Comparison of ENCODE assay signal across 21 cellular contexts in the genomic region with DNA sequence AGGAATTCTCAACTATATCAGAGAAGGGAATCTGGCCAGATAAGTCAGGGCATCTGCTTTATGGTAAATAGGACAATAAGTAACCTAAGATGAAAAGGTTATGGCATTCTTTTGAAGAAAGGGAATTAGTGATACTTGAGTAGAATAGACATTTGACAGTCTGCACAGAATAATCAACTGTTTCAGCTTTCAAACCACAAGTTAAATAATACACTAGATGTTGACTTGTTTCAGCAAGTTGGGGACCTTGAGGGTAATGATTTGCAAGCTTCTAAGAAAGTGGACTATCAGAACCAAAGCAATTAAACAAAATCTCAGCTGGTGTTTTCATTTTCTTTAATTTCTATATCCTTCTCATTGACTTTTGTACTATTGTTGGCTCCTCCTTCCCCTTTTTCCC. TPM values are rescaled to one million over a fixed set of nuclear protein-coding genes. Genes with fewer than 3 reads are reported as not detected.
DNase-seq lines count a peak whose midpoint lies in the region; ATAC-seq and TF ChIP-seq lines count a peak whose summit lies in the region.
"Had no signal": no experiment of that assay in that cellular context is flagged by ENCODE, and none has a peak within 500 bp of the region (broad histone marks: within the 10 kb centered on the region; RNA-seq: fewer than 3 reads in every experiment).

No MANE protein-coding gene starts in this region.

- H3K36me3 Mint-ChIP-seq in activated CD4-positive, alpha-beta T cell treated with anti-CD3 and anti-CD28 coated beads for 36 hours (ENCODE audit: low read depth): peaks cover 34% of the 10 kb centered on the region

- no peaks in the 10 kb centered on the region for H3K4me1 Mint-ChIP-seq in activated CD4-positive, alpha-beta T cell treated with anti-CD3 and anti-CD28 coated beads for 36 hours
- H3K4me1 Mint-ChIP-seq: activated naive CD8-positive, alpha-beta T cell treated with anti-CD3 and anti-CD28 coated beads, Interleukin-2, amount 50 U/mL, for 24 hours had no signal

- H3K27ac ChIP-seq in suprapubic skin: no peak overlapping the region
- H3K27ac ChIP-seq: dorsolateral prefrontal cortex, esophagus muscularis mucosa, lower lobe of right lung, SJCRH30 had no signal

- TF ChIP-seq EP300 in suprapubic skin (IDR thresholded peaks at IDR 0.05): no peak

- H3K27ac Mint-ChIP-seq in activated CD4-positive, alpha-beta T cell treated with anti-CD3 and anti-CD28 coated beads for 36 hours: no peak overlapping the region
- H3K27ac Mint-ChIP-seq: activated B cell treated with CpG ODN at 0.5 μM for 24 hours; activated naive CD8-positive, alpha-beta T cell treated with anti-CD3 and anti-CD28 coated beads, Interleukin-2, amount 50 U/mL, for 24 hours; activated T-cell treated with anti-CD3 and anti-CD28 coated beads, Interleukin-2, amount 50 U/mL, for 72 hours had no signal

- no peak for TF ChIP-seq POLR2A in suprapubic skin (IDR thresholded peaks at IDR 0.05)

- H3K9me3 ChIP-seq in suprapubic skin: no peaks in the 10 kb centered on the region
- H3K9me3 ChIP-seq: esophagus muscularis mucosa, lower lobe of right lung, SJCRH30 had no signal

- no peak overlapping the region for H3K4me3 Mint-ChIP-seq in activated CD4-positive, alpha-beta T cell treated with anti-CD3 and anti-CD28 coated beads for 36 hours
- H3K4me3 Mint-ChIP-seq: activated B cell treated with CpG ODN at 0.5 μM for 24 hours; activated naive CD8-positive, alpha-beta T cell treated with anti-CD3 and anti-CD28 coated beads, Interleukin-2, amount 50 U/mL, for 24 hours; activated T-cell treated with anti-CD3 and anti-CD28 coated beads, Interleukin-2, amount 50 U/mL, for 72 hours had no signal

- CTCF ChIA-PET in activated CD4-positive, alpha-beta T cell treated with anti-CD3 and anti-CD28 coated beads for 36 hours (lab: Charles Lee): interaction anchor here (0.8 kb wide), 1 partner anchor 25 kb away, joined by 3 read pairs; no protein-coding TSS in a partner anchor

- intact Hi-C loops in activated CD4-positive, alpha-beta T cell treated with anti-CD3 and anti-CD28 coated beads for 36 hours (cut with DNase I, micrococcal nuclease): no loop called here

- POLR2A ChIA-PET in activated CD4-positive, alpha-beta T cell treated with anti-CD3 and anti-CD28 coated beads for 36 hours (lab: Charles Lee): no interaction called here

- ATAC-seq in GM19025 (IDR thresholded peaks at IDR 0.05; ENCODE audit: low read depth, unreplicated experiment) (peak; percentile 84), GM21825 (IDR thresholded peaks at IDR 0.05; ENCODE audit: unreplicated experiment) (peak; percentile 85), HG03159 (IDR thresholded peaks at IDR 0.05; ENCODE audit: unreplicated experiment) (peak; percentile 66), GM21576 (IDR thresholded peaks at IDR 0.05; ENCODE audit: unreplicated experiment) (no peak), esophagus mucosa (no peak)
- no peak for ATAC-seq in activated CD4-positive, alpha-beta T cell treated with anti-CD3 and anti-CD28 coated beads for 36 hours
- ATAC-seq: activated naive CD8-positive, alpha-beta T cell treated with anti-CD3 and anti-CD28 coated beads, Interleukin-2, amount 50 U/mL, for 24 hours; activated T-cell treated with anti-CD3 and anti-CD28 coated beads, Interleukin-2, amount 50 U/mL, for 72 hours; lower lobe of right lung had no signal

- TF ChIP-seq CTCF in suprapubic skin (IDR thresholded peaks at IDR 0.05): no peak

- H3K9me3 Mint-ChIP-seq in activated CD4-positive, alpha-beta T cell treated with anti-CD3 and anti-CD28 coated beads for 36 hours (ENCODE audit: low read depth): no peaks in the 10 kb centered on the region
- H3K9me3 Mint-ChIP-seq: activated B cell treated with CpG ODN at 0.5 μM for 24 hours; activated naive CD8-positive, alpha-beta T cell treated with anti-CD3 and anti-CD28 coated beads, Interleukin-2, amount 50 U/mL, for 24 hours; activated T-cell treated with anti-CD3 and anti-CD28 coated beads, Interleukin-2, amount 50 U/mL, for 72 hours had no signal

- no peaks in the 10 kb centered on the region for H3K27me3 Mint-ChIP-seq in activated CD4-positive, alpha-beta T cell treated with anti-CD3 and anti-CD28 coated beads for 36 hours
- H3K27me3 Mint-ChIP-seq: activated B cell treated with CpG ODN at 0.5 μM for 24 hours; activated naive CD8-positive, alpha-beta T cell treated with anti-CD3 and anti-CD28 coated beads, Interleukin-2, amount 50 U/mL, for 24 hours had no signal

- H3K4me3 ChIP-seq in suprapubic skin: no peak overlapping the region
- H3K4me3 ChIP-seq: dorsolateral prefrontal cortex, esophagus muscularis mucosa, lower lobe of right lung, SJCRH30 had no signal

- peaks cover 23% of the 10 kb centered on the region for H3K36me3 ChIP-seq in suprapubic skin

- H3K4me1 ChIP-seq in suprapubic skin: no peaks in the 10 kb centered on the region
- H3K4me1 ChIP-seq: lower lobe of right lung, SJCRH30 had no signal

- peak; percentile 21 for DNase-seq in fibroblast of peridontal ligament (ENCODE audit: extremely low read depth)
- no peak for DNase-seq in activated CD4-positive, alpha-beta T cell treated with anti-CD3 and anti-CD28 coated beads for 36 hours
- no peak for DNase-seq in suprapubic skin (ENCODE audit: low spot score in 2 of 2)
- DNase-seq: activated B cell treated with CpG ODN at 0.5 μM for 24 hours; activated naive CD8-positive, alpha-beta T cell treated with anti-CD3 and anti-CD28 coated beads, Interleukin-2, amount 50 U/mL, for 24 hours; activated T-cell treated with anti-CD3 and anti-CD28 coated beads, Interleukin-2, amount 50 U/mL, for 72 hours; dorsolateral prefrontal cortex; EL; lower lobe of right lung; NCI-H1092 treated with DMSO at 0.1 percent for 48 hours; NCI-H2107; NCI-H526; SJCRH30; stimulated activated CD4-positive, alpha-beta T cell treated with anti-CD3 and anti-CD28 coated beads, Interleukin-4, amount 100 ng/mL, for 24 hours; T-helper 2 cell had no signal

- H3K27me3 ChIP-seq in suprapubic skin: no peaks in the 10 kb centered on the region
- H3K27me3 ChIP-seq: dorsolateral prefrontal cortex, esophagus muscularis mucosa, SJCRH30 had no signal

RNA-seq across cellular contexts. Expression of a gene that starts 54.5 kb away (rescaled TPM):
- total RNA-seq in activated CD4-positive, alpha-beta T cell treated with anti-CD3 and anti-CD28 coated beads for 36 hours: 10 to 100 TPM; 24.0 to 27.8 TPM
- total RNA-seq in suprapubic skin (10 to 100 TPM; 14.1 to 20.3 (median 16.5) TPM), esophagus mucosa (6.1 TPM)

Comparison
In these comparisons a context has a peak if more than half of its experiments do, and no peak if none do; other contexts are left out.
1. ATAC-seq: peak in GM19025 (single experiment), GM21825 (single experiment) and HG03159 (single experiment); none in activated CD4-positive, alpha-beta T cell treated with anti-CD3 and anti-CD28 coated beads for 36 hours (single experiment), GM21576 (single experiment) and esophagus mucosa (single experiment).